In the genomic region with DNA sequence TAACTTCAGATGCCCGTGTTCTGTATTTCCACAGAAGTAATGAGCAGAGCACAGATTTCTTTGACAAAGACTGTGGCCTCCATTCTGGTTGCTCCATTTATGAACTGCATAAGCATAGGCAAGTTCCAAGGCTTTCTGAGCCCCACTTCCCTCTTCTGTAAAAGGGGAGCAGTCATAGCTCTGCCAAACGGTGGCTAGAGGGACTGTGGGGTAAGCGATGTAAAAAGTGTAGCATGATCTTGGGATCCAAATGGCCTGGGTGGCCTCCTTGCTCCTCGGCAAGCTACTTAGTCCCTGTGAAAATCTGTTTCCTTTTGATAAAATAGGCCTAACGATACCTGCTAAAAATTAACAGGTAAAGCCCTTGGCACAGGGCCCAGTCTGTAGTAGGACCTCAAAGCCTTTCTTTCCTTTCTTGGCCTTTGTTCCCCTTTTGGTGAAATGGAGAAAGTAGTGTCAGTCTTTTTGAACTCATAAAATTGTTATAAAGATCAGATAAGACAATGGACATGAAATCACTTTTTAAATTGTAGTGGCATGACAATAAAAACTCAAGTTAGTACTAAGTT, we compare ENCODE assay signal across 17 cellular contexts.
A peak's percentile ranks its signal among the peaks of the same experiment; 100 is the strongest.
DNase-seq lines count a peak whose midpoint lies in the region; ATAC-seq and TF ChIP-seq lines count a peak whose summit lies in the region.
"Had no signal": no experiment of that assay in that cellular context is flagged by ENCODE, and none has a peak within 500 bp of the region (broad histone marks: within the 10 kb centered on the region; RNA-seq: fewer than 3 reads in every experiment).

No MANE protein-coding gene starts in this region.

- DNase-seq in HT-29 (ENCODE audit: low spot score) (peak; percentile 87), RPMI8226 (peak; percentile 44), mucosa of descending colon (peak; percentile 54 to 91 (median 60)), WERI-Rb-1 (no peak), ecto neural progenitor cell (ENCODE audit: low spot score) (no peak)
- DNase-seq: CD4-positive, alpha-beta memory T cell; KG1; MV-4-11; NCI-H1436; NCI-H1930; NCI-H510A; NCI-H774; SIG-M5 had no signal

- no peak overlapping the region for H3K4me3 Mint-ChIP-seq in stimulated activated memory B cell treated with anti-CD40 and anti-IgM and Interleukin-4, amounts not matched to agents 10 μg/mL and 1 μg/mL and 100 μg/mL, for 72 hours
- H3K4me3 Mint-ChIP-seq: CD4-positive, alpha-beta memory T cell had no signal

- no peaks in the 10 kb centered on the region for H3K27me3 ChIP-seq in WERI-Rb-1 (ENCODE audit: insufficient read depth, low read depth, severe bottlenecking)
- H3K27me3 ChIP-seq: BLaER1 had no signal

- no peaks in the 10 kb centered on the region for H3K9me3 Mint-ChIP-seq in stimulated activated memory B cell treated with anti-CD40 and anti-IgM and Interleukin-4, amounts not matched to agents 10 μg/mL and 1 μg/mL and 100 μg/mL, for 72 hours

- no peak overlapping the region for H3K27ac Mint-ChIP-seq in stimulated activated memory B cell treated with anti-CD40 and anti-IgM and Interleukin-4, amounts not matched to agents 10 μg/mL and 1 μg/mL and 100 μg/mL, for 72 hours
- H3K27ac Mint-ChIP-seq: CD4-positive, alpha-beta memory T cell had no signal

- H3K36me3 ChIP-seq in mucosa of descending colon (ENCODE audit: low read depth) (no peaks in the 10 kb centered on the region), WERI-Rb-1 (no peaks in the 10 kb centered on the region)
- H3K36me3 ChIP-seq: BLaER1 had no signal

- H3K9me3 ChIP-seq in mucosa of descending colon (no peaks in the 10 kb centered on the region), WERI-Rb-1 (ENCODE audit: severe bottlenecking) (no peaks in the 10 kb centered on the region)
- H3K9me3 ChIP-seq: BLaER1 had no signal

- H3K36me3 Mint-ChIP-seq in stimulated activated memory B cell treated with anti-CD40 and anti-IgM and Interleukin-4, amounts not matched to agents 10 μg/mL and 1 μg/mL and 100 μg/mL, for 72 hours = no peaks in the 10 kb centered on the region
- H3K36me3 Mint-ChIP-seq: CD4-positive, alpha-beta memory T cell had no signal

- H3K27ac ChIP-seq in WERI-Rb-1 = no peak overlapping the region
- H3K27ac ChIP-seq: BLaER1, RWPE1 had no signal

- no peaks in the 10 kb centered on the region for H3K4me1 Mint-ChIP-seq in stimulated activated memory B cell treated with anti-CD40 and anti-IgM and Interleukin-4, amounts not matched to agents 10 μg/mL and 1 μg/mL and 100 μg/mL, for 72 hours
- H3K4me1 Mint-ChIP-seq: CD4-positive, alpha-beta memory T cell had no signal

- ATAC-seq in mucosa of descending colon (peak; percentile 91), HG02623 (IDR thresholded peaks at IDR 0.05; ENCODE audit: unreplicated experiment) (no peak)
- peak; percentile 50 for ATAC-seq in stimulated activated memory B cell treated with anti-CD40 and anti-IgM and Interleukin-4, amounts not matched to agents 10 μg/mL and 1 μg/mL and 100 μg/mL, for 72 hours

- H3K4me1 ChIP-seq in mucosa of descending colon (ENCODE audit: low read depth) = peaks cover 22% of the 10 kb centered on the region
- H3K4me1 ChIP-seq: BLaER1 had no signal

- H3K27me3 Mint-ChIP-seq in stimulated activated memory B cell treated with anti-CD40 and anti-IgM and Interleukin-4, amounts not matched to agents 10 μg/mL and 1 μg/mL and 100 μg/mL, for 72 hours = no peaks in the 10 kb centered on the region
- H3K27me3 Mint-ChIP-seq: CD4-positive, alpha-beta memory T cell had no signal

- TF ChIP-seq CTCF in mucosa of descending colon (IDR thresholded peaks at IDR 0.05) = no peak
- no peak for TF ChIP-seq CTCF in WERI-Rb-1 (IDR thresholded peaks at IDR 0.05; ENCODE audit: low read depth, low read length)

- no peak overlapping the region for H3K4me3 ChIP-seq in mucosa of descending colon
- no peak overlapping the region for H3K4me3 ChIP-seq in WERI-Rb-1 (ENCODE audit: low read depth, low read length)
- H3K4me3 ChIP-seq: BLaER1 had no signal

- intact Hi-C loops in mucosa of descending colon (cut with DNase I, micrococcal nuclease) = no loop called here

Comparison
In these comparisons a context has a peak if more than half of its experiments do, and no peak if none do; other contexts are left out.
1. DNase-seq: peak in HT-29 (single experiment), RPMI8226 (single experiment) and mucosa of descending colon (3 of 3); none in WERI-Rb-1 (single experiment) and ecto neural progenitor cell (single experiment).